ENCODE assay signal across 33 cellular contexts in the genomic region with DNA sequence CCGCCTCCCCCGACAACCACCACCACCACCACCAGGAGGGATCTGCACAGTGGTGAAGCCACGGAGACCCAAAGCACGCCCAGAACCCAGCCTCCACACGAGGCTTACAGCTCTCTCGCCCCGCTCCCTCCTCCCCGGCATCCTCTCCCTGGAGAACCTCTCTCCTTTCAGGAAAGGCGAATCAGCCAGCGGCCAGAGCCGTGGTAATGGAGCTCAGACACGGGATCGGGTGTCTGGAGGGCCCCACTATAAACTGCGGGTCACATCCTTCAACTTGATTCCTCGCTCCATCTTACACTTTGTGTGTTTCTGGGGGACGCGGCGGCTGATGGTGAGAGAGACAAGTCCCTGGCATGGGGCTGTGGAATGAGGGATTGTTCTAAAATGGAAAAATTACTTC.
"Had no signal": no experiment of that assay in that cellular context is flagged by ENCODE, and none has a peak within 500 bp of the region (broad histone marks: within the 10 kb centered on the region; RNA-seq: fewer than 3 reads in every experiment).

No MANE protein-coding gene starts in this region.

- H3K27ac Mint-ChIP-seq: activated CD4-positive, alpha-beta T cell treated with anti-CD3 and anti-CD28 coated beads for 36 hours; activated CD4-positive, alpha-beta T cell treated with anti-CD3 and anti-CD28 coated beads, Interleukin-2, amount 10 ng/mL, durations not matched to agents 7 days and 5 days; activated CD8-positive, alpha-beta T cell treated with anti-CD3 and anti-CD28 coated beads, Interleukin-2, amount 10 ng/mL, durations not matched to agents 7 days and 5 days; activated naive CD4-positive, alpha-beta T cell treated with anti-CD3 and anti-CD28 coated beads, Interleukin-2, amount 50 U/mL, for 24 hours; activated naive CD8-positive, alpha-beta T cell treated with anti-CD3 and anti-CD28 coated beads, Interleukin-2, amount 10 ng/mL, durations not matched to agents 7 days and 5 days; activated T-cell treated with anti-CD3 and anti-CD28 coated beads, Interleukin-2, amount 50 U/mL, for 24 hours; activated T-helper 2 cell treated with anti-CD3 and anti-CD28 coated beads, Interferon-gamma antibody, Interleukin-2, Interleukin-4, amounts not matched to agents 10 μg/mL and 5 μg/mL and 100 μg/mL, durations not matched to agents 14 hours and 24 hours and 36 hours; brain had no signal

- H3K4me2 ChIP-seq: PC-9 had no signal

- H3K4me3 Mint-ChIP-seq: activated CD4-positive, alpha-beta T cell treated with anti-CD3 and anti-CD28 coated beads for 36 hours; activated CD4-positive, alpha-beta T cell treated with anti-CD3 and anti-CD28 coated beads, Interleukin-2, amount 10 ng/mL, durations not matched to agents 7 days and 5 days; activated CD8-positive, alpha-beta T cell treated with anti-CD3 and anti-CD28 coated beads, Interleukin-2, amount 10 ng/mL, durations not matched to agents 7 days and 5 days; activated naive CD4-positive, alpha-beta T cell treated with anti-CD3 and anti-CD28 coated beads, Interleukin-2, amount 50 U/mL, for 24 hours; activated naive CD8-positive, alpha-beta T cell treated with anti-CD3 and anti-CD28 coated beads, Interleukin-2, amount 10 ng/mL, durations not matched to agents 7 days and 5 days; activated T-cell treated with anti-CD3 and anti-CD28 coated beads, Interleukin-2, amount 50 U/mL, for 24 hours; brain had no signal

- H3K9me3 ChIP-seq: MG63 had no signal

- H3K4me1 Mint-ChIP-seq: activated CD4-positive, alpha-beta T cell treated with anti-CD3 and anti-CD28 coated beads for 36 hours; activated CD4-positive, alpha-beta T cell treated with anti-CD3 and anti-CD28 coated beads, Interleukin-2, amount 10 ng/mL, durations not matched to agents 7 days and 5 days; activated naive CD4-positive, alpha-beta T cell treated with anti-CD3 and anti-CD28 coated beads, Interleukin-2, amount 50 U/mL, for 24 hours; activated naive CD8-positive, alpha-beta T cell treated with anti-CD3 and anti-CD28 coated beads, Interleukin-2, amount 10 ng/mL, durations not matched to agents 7 days and 5 days had no signal

- H3K4me3 ChIP-seq: MG63, PC-9 had no signal

- H3K36me3 ChIP-seq: MG63 had no signal

- ATAC-seq: activated CD4-positive, alpha-beta T cell treated with anti-CD3 and anti-CD28 coated beads for 36 hours; activated CD4-positive, CD25-positive, alpha-beta regulatory T cell treated with anti-CD3 and anti-CD28 coated beads, Interleukin-2, amount 50 U/mL, for 24 hours; activated CD8-positive, alpha-beta T cell treated with anti-CD3 and anti-CD28 coated beads, Interleukin-2, amount 10 ng/mL, durations not matched to agents 7 days and 5 days; Right ventricle myocardium inferior had no signal

- H2AFZ ChIP-seq: PC-9 had no signal

- H3K36me3 Mint-ChIP-seq: activated naive CD4-positive, alpha-beta T cell treated with anti-CD3 and anti-CD28 coated beads, Interleukin-2, amount 50 U/mL, for 24 hours; activated naive CD8-positive, alpha-beta T cell treated with anti-CD3 and anti-CD28 coated beads, Interleukin-2, amount 10 ng/mL, durations not matched to agents 7 days and 5 days; brain had no signal

- H3K9me3 Mint-ChIP-seq: activated CD4-positive, alpha-beta T cell treated with anti-CD3 and anti-CD28 coated beads, Interleukin-2, amount 10 ng/mL, durations not matched to agents 7 days and 5 days; activated naive CD4-positive, alpha-beta T cell treated with anti-CD3 and anti-CD28 coated beads, Interleukin-2, amount 50 U/mL, for 24 hours; activated naive CD8-positive, alpha-beta T cell treated with anti-CD3 and anti-CD28 coated beads, Interleukin-2, amount 10 ng/mL, durations not matched to agents 7 days and 5 days; activated T-cell treated with anti-CD3 and anti-CD28 coated beads, Interleukin-2, amount 50 U/mL, for 24 hours; activated T-helper 2 cell treated with anti-CD3 and anti-CD28 coated beads, Interferon-gamma antibody, Interleukin-2, Interleukin-4, amounts not matched to agents 10 μg/mL and 5 μg/mL and 100 μg/mL, durations not matched to agents 14 hours and 24 hours and 36 hours had no signal

- DNase-seq: activated CD4-positive, alpha-beta T cell treated with anti-CD3 and anti-CD28 coated beads for 36 hours; activated CD4-positive, alpha-beta T cell treated with anti-CD3 and anti-CD28 coated beads, Interleukin-2, amount 10 ng/mL, durations not matched to agents 7 days and 5 days; activated CD4-positive, alpha-beta T cell treated with anti-CD3 and anti-CD28 coated beads, Interleukin-2, amount 50 U/mL, for 48 hours; activated CD8-positive, alpha-beta T cell treated with anti-CD3 and anti-CD28 coated beads, Interleukin-2, amount 10 ng/mL, durations not matched to agents 7 days and 5 days; activated gamma-delta T cell; activated naive CD4-positive, alpha-beta T cell treated with Interleukin-2 at 50 U/mL for 16 hours; activated naive CD8-positive, alpha-beta T cell treated with anti-CD3 and anti-CD28 coated beads, Interleukin-2, amount 10 ng/mL, durations not matched to agents 7 days and 5 days; activated T-cell treated with anti-CD3 and anti-CD28 coated beads, Interleukin-2, amount 50 U/mL, for 24 hours; amygdala; central memory CD4-positive, alpha-beta T cell; MG63; NCI-H1048; NCI-H1105 treated with DMSO at 0.1 percent for 48 hours; NCI-H1436; NCI-H1694; NCI-H1930; NCI-H2081 treated with DMSO at 0.1 percent for 48 hours; NCI-H226; NCI-H524 treated with DMSO at 0.1 percent for 48 hours; NCI-H748 treated with DMSO at 0.1 percent for 48 hours; NK-92 treated with Interleukin-12 subunit alpha and Interleukin-12 subunit beta, amount 100 ng/mL, for 24 hours; PC-9; SW 1271; T-helper 1 cell; T-helper 2 cell; T-helper 9 cell had no signal

- FAIRE-seq: RCC 7860 had no signal

- H3K27ac ChIP-seq: PC-9, RWPE1 had no signal

- H3K27me3 ChIP-seq: MG63 had no signal
